29 cellular contexts compared by ENCODE assay signal in the genomic region with DNA sequence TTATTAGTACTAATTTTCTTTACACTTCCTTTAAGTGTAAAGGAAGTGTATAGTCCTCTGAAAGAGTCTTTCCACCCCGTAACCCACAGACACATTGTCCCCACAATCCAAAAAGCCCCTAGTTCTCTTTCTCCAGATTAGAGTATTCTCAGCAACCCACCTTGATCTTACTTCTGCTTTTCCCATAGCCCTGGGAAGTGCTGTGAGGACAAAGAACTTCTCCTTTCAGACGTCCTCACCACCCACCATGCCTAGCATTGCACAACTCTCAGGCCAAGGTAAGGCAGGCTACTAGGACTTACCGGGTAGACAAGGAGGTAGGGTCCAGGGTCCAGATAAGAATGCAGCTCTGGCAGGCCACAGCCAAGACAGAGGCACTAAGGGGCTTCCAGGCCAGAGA. TPM values are rescaled to one million over a fixed set of nuclear protein-coding genes. Genes with fewer than 3 reads are reported as not detected.
DNase-seq lines count a peak whose midpoint lies in the region; ATAC-seq and TF ChIP-seq lines count a peak whose summit lies in the region.
"Had no signal": no experiment of that assay in that cellular context is flagged by ENCODE, and none has a peak within 500 bp of the region (broad histone marks: within the 10 kb centered on the region; RNA-seq: fewer than 3 reads in every experiment).

No MANE protein-coding gene starts in this region.

- no peak overlapping the region for H3K4me2 ChIP-seq in mammary epithelial cell (ENCODE audit: insufficient read depth, low read depth, low read length)
- H3K4me2 ChIP-seq: smooth muscle cell had no signal

- H3K9ac ChIP-seq in mammary epithelial cell (ENCODE audit: insufficient read depth, low read length) = no peak overlapping the region

- H2AFZ ChIP-seq in mammary epithelial cell (ENCODE audit: low read depth, low read length) = no peak overlapping the region

- WGBS in mammary epithelial cell (ENCODE audit: low coverage, missing lambda C conversion rate) = 71% methylated on average over 3 of the region's 3 CpGs
- 56% methylated on average over 3 of the region's 3 CpGs for WGBS in right cardiac atrium

- no peaks in the 10 kb centered on the region for H3K79me2 ChIP-seq in mammary epithelial cell (ENCODE audit: insufficient read depth, low read length)

- H3K4me1 ChIP-seq in lower lobe of right lung (no peaks in the 10 kb centered on the region), mammary epithelial cell (ENCODE audit: insufficient read depth, low read length) (no peaks in the 10 kb centered on the region), right cardiac atrium (ENCODE audit: control insufficient read depth, insufficient read depth, low read length) (no peaks in the 10 kb centered on the region)
- H3K4me1 ChIP-seq: breast epithelium, tibial nerve had no signal

- BruUV-seq in mammary epithelial cell (replicated peaks; lab: Mats Ljungman, UMichigan) = no TSS peak

- no peaks in the 10 kb centered on the region for H4K20me1 ChIP-seq in mammary epithelial cell (ENCODE audit: insufficient read depth, low read length)

- no peaks in the 10 kb centered on the region for H3K27me3 ChIP-seq in lower lobe of right lung (ENCODE audit: low read depth)
- no peaks in the 10 kb centered on the region for H3K27me3 ChIP-seq in mammary epithelial cell (ENCODE audit: insufficient read depth, low read length)
- H3K27me3 ChIP-seq in right cardiac atrium (ENCODE audit: control insufficient read depth, insufficient read depth) = no peaks in the 10 kb centered on the region
- H3K27me3 ChIP-seq: BLaER1 treated with 17β-estradiol and CSF1 and Interleukin-3, amounts not matched to agents 10 nM and 100 nM; breast epithelium; ovary; tibial nerve had no signal

- ATAC-seq in lower lobe of right lung (peak; percentile 16 to 40), right cardiac atrium (no peak)

- dilution Hi-C loops in mammary epithelial cell (cut with HindIII; ENCODE audit: low sequenced_read_pairs) = no loop called here

- no peak overlapping the region for H3K4me3 ChIP-seq in lower lobe of right lung
- no peak overlapping the region for H3K4me3 ChIP-seq in mammary epithelial cell (replicated peaks in 1 of 3; ENCODE audit: insufficient read depth in 1 of 3, low read depth in 2 of 3, low read length in 3 of 3)
- no peak overlapping the region for H3K4me3 ChIP-seq in right cardiac atrium (ENCODE audit: low read length)
- H3K4me3 ChIP-seq: BLaER1 treated with 17β-estradiol and CSF1 and Interleukin-3, amounts not matched to agents 10 nM and 100 nM; breast epithelium; left ventricle myocardium inferior; ovary; smooth muscle cell; tibial nerve had no signal

- in situ Hi-C loops in mammary epithelial cell (cut with MboI; ENCODE audit: low sequenced_read_pairs in 2 of 2) = no loop called here

- TF ChIP-seq CTCF in lower lobe of right lung (IDR thresholded peaks at IDR 0.05) (no peak), mammary epithelial cell (conservative IDR thresholded peaks at IDR 0.05 in 1 of 2, IDR thresholded peaks at IDR 0.05 in 1 of 2; ENCODE audit: extremely low read depth in 1 of 2, insufficient read depth in 1 of 2, low read depth in 1 of 2, low read length in 2 of 2) (no peak)

- no peaks in the 10 kb centered on the region for H3K9me3 ChIP-seq in lower lobe of right lung
- no peaks in the 10 kb centered on the region for H3K9me3 ChIP-seq in mammary epithelial cell (replicated peaks; ENCODE audit: insufficient read depth, low read length)
- no peaks in the 10 kb centered on the region for H3K9me3 ChIP-seq in right cardiac atrium (ENCODE audit: control insufficient read depth, low read length)
- H3K9me3 ChIP-seq: BLaER1 treated with 17β-estradiol and CSF1 and Interleukin-3, amounts not matched to agents 10 nM and 100 nM; breast epithelium; left ventricle myocardium inferior; ovary; tibial nerve had no signal

- intact Hi-C loops in lower lobe of right lung (cut with DNase I) (no loop called here), mammary epithelial cell (cut with micrococcal nuclease) (no loop called here), right cardiac atrium (cut with DNase I) (no loop called here)

- H3K36me3 ChIP-seq in lower lobe of right lung (peaks cover 88% of the 10 kb centered on the region), mammary epithelial cell (ENCODE audit: insufficient read depth, low read length) (peaks cover 11% of the 10 kb centered on the region)
- H3K36me3 ChIP-seq: breast epithelium, ovary had no signal

- DNase-seq in AML-193 (lab: John Stamatoyannopoulos, UW) = peak; percentile 24 to 46
- peak; percentile 31 for DNase-seq in GDM1 (lab: John Stamatoyannopoulos, UW)
- peak; percentile 33 for DNase-seq in MV-4-11 (lab: John Stamatoyannopoulos, UW)
- no peak for DNase-seq in lower lobe of right lung
- no peak for DNase-seq in mammary epithelial cell
- no peak for DNase-seq in SW 1271 (lab: John Stamatoyannopoulos, UW)
- DNase-seq in right cardiac atrium = no peak
- DNase-seq: activated CD4-positive, alpha-beta T cell treated with anti-CD3 and anti-CD28 coated beads for 48 hours; activated naive CD4-positive, alpha-beta T cell treated with anti-CD3 and anti-CD28 coated beads, Interleukin-2, amount 50 U/mL, for 16 hours; DND-41; effector CD8-positive, alpha-beta T cell; left ventricle myocardium inferior; NCI-H1105 treated with DMSO at 0.1 percent for 48 hours; NCI-H2029; NCI-H2227 treated with DMSO at 0.1 percent for 48 hours; NCI-H69; ovary; retina; stimulated activated CD4-positive, alpha-beta T cell treated with anti-CD3 and anti-CD28 coated beads, Interleukin-1b, Interleukin-23, amount 100 ng/mL, for 48 hours; stimulated activated CD8-positive, alpha-beta memory T cell treated with anti-CD3 and anti-CD28 coated beads, Interleukin-4, amount 100 ng/mL, for 48 hours; T-helper 2 cell had no signal

- no peak overlapping the region for H3K27ac ChIP-seq in lower lobe of right lung
- H3K27ac ChIP-seq in mammary epithelial cell (ENCODE audit: insufficient read depth, low read depth, low read length) = no peak overlapping the region
- H3K27ac ChIP-seq in right cardiac atrium (ENCODE audit: low read length) = no peak overlapping the region
- H3K27ac ChIP-seq: breast epithelium, left ventricle myocardium inferior, ovary, tibial nerve had no signal

- CTCF ChIA-PET in mammary epithelial cell (lab: Charles Lee; ENCODE audit: low non-redundant PET) = no interaction called here

RNA-seq across cellular contexts. Expression of gene AAAS, which starts 7.4 kb away (rescaled TPM):
- total RNA-seq in lower lobe of right lung (45.2 TPM), mammary epithelial cell (10 to 100 TPM; 29.2 to 45.4 TPM), right cardiac atrium (10 to 100 TPM; 30.5 to 48.9 (median 40.0) TPM)
- polyA plus RNA-seq in mammary epithelial cell (58.3 TPM), right cardiac atrium (31.3 TPM)
- 84.3 TPM for polyA minus RNA-seq in mammary epithelial cell

RNA-seq across cellular contexts. Expression of gene MYG1, which starts 14.5 kb away (rescaled TPM):
- total RNA-seq in lower lobe of right lung = 35.3 TPM
- 10 to 100 TPM; 29.5 to 61.9 TPM for total RNA-seq in mammary epithelial cell
- polyA plus RNA-seq in mammary epithelial cell = 50.9 TPM
- polyA minus RNA-seq in mammary epithelial cell = 31.3 TPM
- 10 to 100 TPM; 28.9 to 44.3 (median 38.1) TPM for total RNA-seq in right cardiac atrium
- 37.3 TPM for polyA plus RNA-seq in right cardiac atrium

RNA-seq across cellular contexts. Expression of gene PFDN5, which starts 18.7 kb away (rescaled TPM):
- total RNA-seq in lower lobe of right lung (474 TPM), mammary epithelial cell (100 to 1,000 TPM; 162 to 187 TPM), right cardiac atrium (100 to 1,000 TPM; 355 to 443 (median 395) TPM)
- polyA plus RNA-seq in mammary epithelial cell (581 TPM), right cardiac atrium (764 TPM)
- polyA minus RNA-seq in mammary epithelial cell = 173 TPM

RNA-seq across cellular contexts. Expression of gene SP7, which starts 22.2 kb away (rescaled TPM):
- not detected for total RNA-seq in lower lobe of right lung
- total RNA-seq in mammary epithelial cell = not detected
- polyA plus RNA-seq in mammary epithelial cell = not detected
- polyA minus RNA-seq in mammary epithelial cell = not detected
- total RNA-seq in right cardiac atrium = not detected
- polyA plus RNA-seq in right cardiac atrium = not detected
- total RNA-seq: activated T-helper 1 cell treated with anti-CD3 and anti-CD28 coated beads, Interleukin-12 subunit alpha, Interleukin-12 subunit beta, Interleukin-2, Interleukin-4 antibody, amounts not matched to agents 30 ng/mL and 10 ng/mL and 1 ng/mL, durations not matched to agents 14 hours and 24 hours and 36 hours; breast epithelium; epithelial cell of proximal tubule; left ventricle myocardium inferior; ovary; RPMI7951 had no signal
- polyA plus RNA-seq: AG04450, smooth muscle cell had no signal

RNA-seq across cellular contexts. Expression of gene ESPL1, which starts 45.9 kb away (rescaled TPM):
- 2.2 TPM for total RNA-seq in lower lobe of right lung
- total RNA-seq in mammary epithelial cell = 10 to 100 TPM in 1 of 2 donors, under 1 TPM in 1; 0.67 to 19.7 TPM
- 10.0 TPM for polyA plus RNA-seq in mammary epithelial cell
- polyA minus RNA-seq in mammary epithelial cell = 62.4 TPM
- total RNA-seq in right cardiac atrium = 1 to 10 TPM in 1 of 4 donors, under 1 TPM in 3; 0.23 to 1.2 (median 0.40) TPM
- 0.11 TPM for polyA plus RNA-seq in right cardiac atrium

Comparison
In these comparisons a context has a peak if more than half of its experiments do, and no peak if none do; other contexts are left out.
1. DNase-seq: peak in AML-193 (2 of 2), GDM1 (single experiment) and MV-4-11 (single experiment); none in lower lobe of right lung (single experiment), mammary epithelial cell (single experiment), SW 1271 (0 of 2) and right cardiac atrium (0 of 3).
2. ATAC-seq: peak in lower lobe of right lung (2 of 2); none in right cardiac atrium (0 of 2).